In the genomic region with DNA sequence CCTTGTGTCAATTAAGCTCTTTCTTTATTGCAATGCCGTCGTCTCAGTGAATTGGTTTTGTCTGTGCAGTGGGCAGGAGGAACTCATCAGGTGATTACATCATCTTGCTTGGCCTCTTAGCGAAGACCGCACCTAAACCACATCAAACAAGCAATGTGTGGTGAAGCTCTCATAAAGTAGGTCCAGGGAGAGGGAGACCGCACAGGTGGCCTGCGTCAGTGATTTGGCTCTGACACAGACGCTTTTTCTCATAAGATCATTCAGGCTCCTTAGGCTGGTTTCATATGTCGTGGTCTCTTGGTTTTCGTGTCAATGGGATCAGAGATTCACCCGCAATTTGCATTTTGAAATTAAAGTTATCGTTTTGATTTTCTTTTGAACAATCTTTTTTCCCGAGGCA, we compare ENCODE assay signal across 1 cellular context.
A peak's percentile ranks its signal among the peaks of the same experiment; 100 is the strongest.
TF ChIP-seq lines count a peak whose summit lies in the region.

No MANE protein-coding gene starts in this region.

TF ChIP-seq in GM12878, 131 proteins besides CTCF, POLR2A, EP300 and RAD21 (continued from another document and continues in another):
- TF ChIP-seq, protein P1, sequence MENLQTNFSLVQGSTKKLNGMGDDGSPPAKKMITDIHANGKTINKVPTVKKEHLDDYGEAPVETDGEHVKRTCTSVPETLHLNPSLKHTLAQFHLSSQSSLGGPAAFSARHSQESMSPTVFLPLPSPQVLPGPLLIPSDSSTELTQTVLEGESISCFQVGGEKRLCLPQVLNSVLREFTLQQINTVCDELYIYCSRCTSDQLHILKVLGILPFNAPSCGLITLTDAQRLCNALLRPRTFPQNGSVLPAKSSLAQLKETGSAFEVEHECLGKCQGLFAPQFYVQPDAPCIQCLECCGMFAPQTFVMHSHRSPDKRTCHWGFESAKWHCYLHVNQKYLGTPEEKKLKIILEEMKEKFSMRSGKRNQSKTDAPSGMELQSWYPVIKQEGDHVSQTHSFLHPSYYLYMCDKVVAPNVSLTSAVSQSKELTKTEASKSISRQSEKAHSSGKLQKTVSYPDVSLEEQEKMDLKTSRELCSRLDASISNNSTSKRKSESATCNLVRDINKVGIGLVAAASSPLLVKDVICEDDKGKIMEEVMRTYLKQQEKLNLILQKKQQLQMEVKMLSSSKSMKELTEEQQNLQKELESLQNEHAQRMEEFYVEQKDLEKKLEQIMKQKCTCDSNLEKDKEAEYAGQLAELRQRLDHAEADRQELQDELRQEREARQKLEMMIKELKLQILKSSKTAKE (IDR thresholded peaks at IDR 0.05; ENCODE audit: low read depth, poor library complexity, severe bottlenecking) = peak; percentile 57
- TF ChIP-seq MEF2A (IDR thresholded peaks at IDR 0.05; ENCODE audit: insufficient read depth, low read depth, low read length) = no peak
- no peak for TF ChIP-seq GATAD2B (conservative IDR thresholded peaks at IDR 0.05; ENCODE audit: low read depth)
- peak; percentile 54 for TF ChIP-seq MEF2B (IDR thresholded peaks at IDR 0.05; ENCODE audit: partially characterized antibody, poor library complexity, severe bottlenecking)
- no peak for TF ChIP-seq ZNF622 (IDR thresholded peaks at IDR 0.05)
- TF ChIP-seq, protein P2, sequence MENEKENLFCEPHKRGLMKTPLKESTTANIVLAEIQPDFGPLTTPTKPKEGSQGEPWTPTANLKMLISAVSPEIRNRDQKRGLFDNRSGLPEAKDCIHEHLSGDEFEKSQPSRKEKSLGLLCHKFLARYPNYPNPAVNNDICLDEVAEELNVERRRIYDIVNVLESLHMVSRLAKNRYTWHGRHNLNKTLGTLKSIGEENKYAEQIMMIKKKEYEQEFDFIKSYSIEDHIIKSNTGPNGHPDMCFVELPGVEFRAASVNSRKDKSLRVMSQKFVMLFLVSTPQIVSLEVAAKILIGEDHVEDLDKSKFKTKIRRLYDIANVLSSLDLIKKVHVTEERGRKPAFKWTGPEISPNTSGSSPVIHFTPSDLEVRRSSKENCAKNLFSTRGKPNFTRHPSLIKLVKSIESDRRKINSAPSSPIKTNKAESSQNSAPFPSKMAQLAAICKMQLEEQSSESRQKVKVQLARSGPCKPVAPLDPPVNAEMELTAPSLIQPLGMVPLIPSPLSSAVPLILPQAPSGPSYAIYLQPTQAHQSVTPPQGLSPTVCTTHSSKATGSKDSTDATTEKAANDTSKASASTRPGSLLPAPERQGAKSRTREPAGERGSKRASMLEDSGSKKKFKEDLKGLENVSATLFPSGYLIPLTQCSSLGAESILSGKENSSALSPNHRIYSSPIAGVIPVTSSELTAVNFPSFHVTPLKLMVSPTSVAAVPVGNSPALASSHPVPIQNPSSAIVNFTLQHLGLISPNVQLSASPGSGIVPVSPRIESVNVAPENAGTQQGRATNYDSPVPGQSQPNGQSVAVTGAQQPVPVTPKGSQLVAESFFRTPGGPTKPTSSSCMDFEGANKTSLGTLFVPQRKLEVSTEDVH (IDR thresholded peaks at IDR 0.05; ENCODE audit: low read depth, partially characterized antibody) = no peak
- no peak for TF ChIP-seq RB1 (IDR thresholded peaks at IDR 0.05; ENCODE audit: borderline replicate concordance)
- no peak for TF ChIP-seq CHD4 (IDR thresholded peaks at IDR 0.05)
- TF ChIP-seq, protein P3, sequence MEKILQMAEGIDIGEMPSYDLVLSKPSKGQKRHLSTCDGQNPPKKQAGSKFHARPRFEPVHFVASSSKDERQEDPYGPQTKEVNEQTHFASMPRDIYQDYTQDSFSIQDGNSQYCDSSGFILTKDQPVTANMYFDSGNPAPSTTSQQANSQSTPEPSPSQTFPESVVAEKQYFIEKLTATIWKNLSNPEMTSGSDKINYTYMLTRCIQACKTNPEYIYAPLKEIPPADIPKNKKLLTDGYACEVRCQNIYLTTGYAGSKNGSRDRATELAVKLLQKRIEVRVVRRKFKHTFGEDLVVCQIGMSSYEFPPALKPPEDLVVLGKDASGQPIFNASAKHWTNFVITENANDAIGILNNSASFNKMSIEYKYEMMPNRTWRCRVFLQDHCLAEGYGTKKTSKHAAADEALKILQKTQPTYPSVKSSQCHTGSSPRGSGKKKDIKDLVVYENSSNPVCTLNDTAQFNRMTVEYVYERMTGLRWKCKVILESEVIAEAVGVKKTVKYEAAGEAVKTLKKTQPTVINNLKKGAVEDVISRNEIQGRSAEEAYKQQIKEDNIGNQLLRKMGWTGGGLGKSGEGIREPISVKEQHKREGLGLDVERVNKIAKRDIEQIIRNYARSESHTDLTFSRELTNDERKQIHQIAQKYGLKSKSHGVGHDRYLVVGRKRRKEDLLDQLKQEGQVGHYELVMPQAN (conservative IDR thresholded peaks at IDR 0.05) = no peak
- no peak for TF ChIP-seq JUND (IDR thresholded peaks at IDR 0.05; ENCODE audit: low read depth, low read length)
- no peak for TF ChIP-seq HDAC6 (IDR thresholded peaks at IDR 0.05; ENCODE audit: unreplicated experiment)
- TF ChIP-seq SMC3 (IDR thresholded peaks at IDR 0.05; ENCODE audit: borderline replicate concordance, low read length) = no peak
- TF ChIP-seq KDM1A (IDR thresholded peaks at IDR 0.05; ENCODE audit: borderline replicate concordance) = no peak
- TF ChIP-seq IKZF2 (IDR thresholded peaks at IDR 0.05) = peak; percentile 70 to 74
- no peak for TF ChIP-seq PAX8 (IDR thresholded peaks at IDR 0.05)
- TF ChIP-seq SIN3A (IDR thresholded peaks at IDR 0.05; ENCODE audit: low read depth, low read length) = no peak
- TF ChIP-seq, protein P4, sequence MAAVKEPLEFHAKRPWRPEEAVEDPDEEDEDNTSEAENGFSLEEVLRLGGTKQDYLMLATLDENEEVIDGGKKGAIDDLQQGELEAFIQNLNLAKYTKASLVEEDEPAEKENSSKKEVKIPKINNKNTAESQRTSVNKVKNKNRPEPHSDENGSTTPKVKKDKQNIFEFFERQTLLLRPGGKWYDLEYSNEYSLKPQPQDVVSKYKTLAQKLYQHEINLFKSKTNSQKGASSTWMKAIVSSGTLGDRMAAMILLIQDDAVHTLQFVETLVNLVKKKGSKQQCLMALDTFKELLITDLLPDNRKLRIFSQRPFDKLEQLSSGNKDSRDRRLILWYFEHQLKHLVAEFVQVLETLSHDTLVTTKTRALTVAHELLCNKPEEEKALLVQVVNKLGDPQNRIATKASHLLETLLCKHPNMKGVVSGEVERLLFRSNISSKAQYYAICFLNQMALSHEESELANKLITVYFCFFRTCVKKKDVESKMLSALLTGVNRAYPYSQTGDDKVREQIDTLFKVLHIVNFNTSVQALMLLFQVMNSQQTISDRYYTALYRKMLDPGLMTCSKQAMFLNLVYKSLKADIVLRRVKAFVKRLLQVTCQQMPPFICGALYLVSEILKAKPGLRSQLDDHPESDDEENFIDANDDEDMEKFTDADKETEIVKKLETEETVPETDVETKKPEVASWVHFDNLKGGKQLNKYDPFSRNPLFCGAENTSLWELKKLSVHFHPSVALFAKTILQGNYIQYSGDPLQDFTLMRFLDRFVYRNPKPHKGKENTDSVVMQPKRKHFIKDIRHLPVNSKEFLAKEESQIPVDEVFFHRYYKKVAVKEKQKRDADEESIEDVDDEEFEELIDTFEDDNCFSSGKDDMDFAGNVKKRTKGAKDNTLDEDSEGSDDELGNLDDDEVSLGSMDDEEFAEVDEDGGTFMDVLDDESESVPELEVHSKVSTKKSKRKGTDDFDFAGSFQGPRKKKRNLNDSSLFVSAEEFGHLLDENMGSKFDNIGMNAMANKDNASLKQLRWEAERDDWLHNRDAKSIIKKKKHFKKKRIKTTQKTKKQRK (IDR thresholded peaks at IDR 0.05; ENCODE audit: low read depth, low read length) = no peak
- TF ChIP-seq, protein P5, sequence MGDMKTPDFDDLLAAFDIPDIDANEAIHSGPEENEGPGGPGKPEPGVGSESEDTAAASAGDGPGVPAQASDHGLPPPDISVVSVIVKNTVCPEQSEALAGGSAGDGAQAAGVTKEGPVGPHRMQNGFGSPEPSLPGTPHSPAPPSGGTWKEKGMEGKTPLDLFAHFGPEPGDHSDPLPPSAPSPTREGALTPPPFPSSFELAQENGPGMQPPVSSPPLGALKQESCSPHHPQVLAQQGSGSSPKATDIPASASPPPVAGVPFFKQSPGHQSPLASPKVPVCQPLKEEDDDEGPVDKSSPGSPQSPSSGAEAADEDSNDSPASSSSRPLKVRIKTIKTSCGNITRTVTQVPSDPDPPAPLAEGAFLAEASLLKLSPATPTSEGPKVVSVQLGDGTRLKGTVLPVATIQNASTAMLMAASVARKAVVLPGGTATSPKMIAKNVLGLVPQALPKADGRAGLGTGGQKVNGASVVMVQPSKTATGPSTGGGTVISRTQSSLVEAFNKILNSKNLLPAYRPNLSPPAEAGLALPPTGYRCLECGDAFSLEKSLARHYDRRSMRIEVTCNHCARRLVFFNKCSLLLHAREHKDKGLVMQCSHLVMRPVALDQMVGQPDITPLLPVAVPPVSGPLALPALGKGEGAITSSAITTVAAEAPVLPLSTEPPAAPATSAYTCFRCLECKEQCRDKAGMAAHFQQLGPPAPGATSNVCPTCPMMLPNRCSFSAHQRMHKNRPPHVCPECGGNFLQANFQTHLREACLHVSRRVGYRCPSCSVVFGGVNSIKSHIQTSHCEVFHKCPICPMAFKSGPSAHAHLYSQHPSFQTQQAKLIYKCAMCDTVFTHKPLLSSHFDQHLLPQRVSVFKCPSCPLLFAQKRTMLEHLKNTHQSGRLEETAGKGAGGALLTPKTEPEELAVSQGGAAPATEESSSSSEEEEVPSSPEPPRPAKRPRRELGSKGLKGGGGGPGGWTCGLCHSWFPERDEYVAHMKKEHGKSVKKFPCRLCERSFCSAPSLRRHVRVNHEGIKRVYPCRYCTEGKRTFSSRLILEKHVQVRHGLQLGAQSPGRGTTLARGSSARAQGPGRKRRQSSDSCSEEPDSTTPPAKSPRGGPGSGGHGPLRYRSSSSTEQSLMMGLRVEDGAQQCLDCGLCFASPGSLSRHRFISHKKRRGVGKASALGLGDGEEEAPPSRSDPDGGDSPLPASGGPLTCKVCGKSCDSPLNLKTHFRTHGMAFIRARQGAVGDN (IDR thresholded peaks at IDR 0.05) = no peak
- TF ChIP-seq SREBF2 (IDR thresholded peaks at IDR 0.05; ENCODE audit: low read length) = no peak
- TF ChIP-seq MXI1 (IDR thresholded peaks at IDR 0.05; ENCODE audit: low read depth, low read length) = no peak
- TF ChIP-seq, protein P6, sequence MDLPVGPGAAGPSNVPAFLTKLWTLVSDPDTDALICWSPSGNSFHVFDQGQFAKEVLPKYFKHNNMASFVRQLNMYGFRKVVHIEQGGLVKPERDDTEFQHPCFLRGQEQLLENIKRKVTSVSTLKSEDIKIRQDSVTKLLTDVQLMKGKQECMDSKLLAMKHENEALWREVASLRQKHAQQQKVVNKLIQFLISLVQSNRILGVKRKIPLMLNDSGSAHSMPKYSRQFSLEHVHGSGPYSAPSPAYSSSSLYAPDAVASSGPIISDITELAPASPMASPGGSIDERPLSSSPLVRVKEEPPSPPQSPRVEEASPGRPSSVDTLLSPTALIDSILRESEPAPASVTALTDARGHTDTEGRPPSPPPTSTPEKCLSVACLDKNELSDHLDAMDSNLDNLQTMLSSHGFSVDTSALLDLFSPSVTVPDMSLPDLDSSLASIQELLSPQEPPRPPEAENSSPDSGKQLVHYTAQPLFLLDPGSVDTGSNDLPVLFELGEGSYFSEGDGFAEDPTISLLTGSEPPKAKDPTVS (IDR thresholded peaks at IDR 0.05; ENCODE audit: low read depth, low read length) = no peak
- peak; percentile 81; the same call in 1 of the 2 replicates for TF ChIP-seq BCL11A (IDR thresholded peaks at IDR 0.05; ENCODE audit: low read depth, low read length)
- peak; percentile 96 for TF ChIP-seq ATF7 (IDR thresholded peaks at IDR 0.05; ENCODE audit: low read depth)
- no peak for TF ChIP-seq EGR1 (IDR thresholded peaks at IDR 0.05; ENCODE audit: borderline replicate concordance in 1 of 2, low read depth in 2 of 2, low read length in 2 of 2)
- TF ChIP-seq ZNF384 (IDR thresholded peaks at IDR 0.05; ENCODE audit: borderline replicate concordance, low read depth, low read length) = no peak
- 0 out of 2 replicates have a peak, but pooled peaks have one; percentile 40 for TF ChIP-seq CHD2 (IDR thresholded peaks at IDR 0.05; ENCODE audit: borderline replicate concordance, low read depth, low read length)
- peak; percentile 91 for TF ChIP-seq MTA2 (IDR thresholded peaks at IDR 0.05; ENCODE audit: low read depth)
- TF ChIP-seq, protein P7, sequence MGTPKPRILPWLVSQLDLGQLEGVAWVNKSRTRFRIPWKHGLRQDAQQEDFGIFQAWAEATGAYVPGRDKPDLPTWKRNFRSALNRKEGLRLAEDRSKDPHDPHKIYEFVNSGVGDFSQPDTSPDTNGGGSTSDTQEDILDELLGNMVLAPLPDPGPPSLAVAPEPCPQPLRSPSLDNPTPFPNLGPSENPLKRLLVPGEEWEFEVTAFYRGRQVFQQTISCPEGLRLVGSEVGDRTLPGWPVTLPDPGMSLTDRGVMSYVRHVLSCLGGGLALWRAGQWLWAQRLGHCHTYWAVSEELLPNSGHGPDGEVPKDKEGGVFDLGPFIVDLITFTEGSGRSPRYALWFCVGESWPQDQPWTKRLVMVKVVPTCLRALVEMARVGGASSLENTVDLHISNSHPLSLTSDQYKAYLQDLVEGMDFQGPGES (IDR thresholded peaks at IDR 0.05) = no peak
- no peak for TF ChIP-seq ZNF274 (IDR thresholded peaks at IDR 0.05; ENCODE audit: insufficient read depth, insufficient read length)
- TF ChIP-seq, protein P8, sequence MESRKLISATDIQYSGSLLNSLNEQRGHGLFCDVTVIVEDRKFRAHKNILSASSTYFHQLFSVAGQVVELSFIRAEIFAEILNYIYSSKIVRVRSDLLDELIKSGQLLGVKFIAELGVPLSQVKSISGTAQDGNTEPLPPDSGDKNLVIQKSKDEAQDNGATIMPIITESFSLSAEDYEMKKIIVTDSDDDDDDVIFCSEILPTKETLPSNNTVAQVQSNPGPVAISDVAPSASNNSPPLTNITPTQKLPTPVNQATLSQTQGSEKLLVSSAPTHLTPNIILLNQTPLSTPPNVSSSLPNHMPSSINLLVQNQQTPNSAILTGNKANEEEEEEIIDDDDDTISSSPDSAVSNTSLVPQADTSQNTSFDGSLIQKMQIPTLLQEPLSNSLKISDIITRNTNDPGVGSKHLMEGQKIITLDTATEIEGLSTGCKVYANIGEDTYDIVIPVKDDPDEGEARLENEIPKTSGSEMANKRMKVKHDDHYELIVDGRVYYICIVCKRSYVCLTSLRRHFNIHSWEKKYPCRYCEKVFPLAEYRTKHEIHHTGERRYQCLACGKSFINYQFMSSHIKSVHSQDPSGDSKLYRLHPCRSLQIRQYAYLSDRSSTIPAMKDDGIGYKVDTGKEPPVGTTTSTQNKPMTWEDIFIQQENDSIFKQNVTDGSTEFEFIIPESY (IDR thresholded peaks at IDR 0.05) = no peak
- TF ChIP-seq TCF12 (IDR thresholded peaks at IDR 0.05; ENCODE audit: low read depth, low read length) = peak; percentile 89
- TF ChIP-seq TCF3 (IDR thresholded peaks at IDR 0.05; ENCODE audit: borderline replicate concordance, insufficient read depth, low read depth, low read length) = no peak
- TF ChIP-seq STAT3 (IDR thresholded peaks at IDR 0.05; ENCODE audit: low read depth, low read length) = no peak
- no peak for TF ChIP-seq ZZZ3 (IDR thresholded peaks at IDR 0.05; ENCODE audit: control insufficient read depth, insufficient read length, low read depth)
- TF ChIP-seq SIX5 (IDR thresholded peaks at IDR 0.05; ENCODE audit: low read depth, low read length, severe bottlenecking) = no peak
- TF ChIP-seq RELA (IDR thresholded peaks at IDR 0.05; ENCODE audit: borderline replicate concordance, partially characterized antibody) = no peak
- peak in 1 of 2 experiments; percentile 53; a peak in 1 of 4 replicates for TF ChIP-seq BHLHE40 (IDR thresholded peaks at IDR 0.05; ENCODE audit: borderline replicate concordance in 1 of 2, low read depth in 2 of 2, low read length in 1 of 2)
- no peak for TF ChIP-seq SREBF1 (IDR thresholded peaks at IDR 0.05; ENCODE audit: low read length)
